Comparison of ENCODE assay signal across 1 cellular context in genomic region chr2:8281234-8281633, GRCh38.
TF ChIP-seq lines count a peak whose summit lies in the region.

No MANE protein-coding gene starts in this region.

TF ChIP-seq in GM23338, 12 proteins besides CTCF, POLR2A, EP300 and RAD21 (continued from another document):
- TF ChIP-seq ZNF462 (CRISPR knock-in tag; IDR thresholded peaks at IDR 0.05) (no peak), EZH2 (IDR thresholded peaks at IDR 0.05; ENCODE audit: low read depth, unreplicated experiment) (no peak), EZH2phosphoT487 (IDR thresholded peaks at IDR 0.05; ENCODE audit: unreplicated experiment) (no peak)
